10 cellular contexts compared by ENCODE assay signal in genomic region chr11:103537904-103538502, GRCh38.
DNase-seq lines count a peak whose midpoint lies in the region; ATAC-seq and TF ChIP-seq lines count a peak whose summit lies in the region.
"Had no signal": no experiment of that assay in that cellular context is flagged by ENCODE, and none has a peak within 500 bp of the region (broad histone marks: within the 10 kb centered on the region; RNA-seq: fewer than 3 reads in every experiment).

No MANE protein-coding gene starts in this region.

- H3K27me3 ChIP-seq in dorsolateral prefrontal cortex: peaks cover 0 to 7% (median 0%) of the 10 kb centered on the region in 45 donors
- H3K27me3 ChIP-seq in psoas muscle (ENCODE audit: insufficient read depth in 3 of 3, low read length in 2 of 3): no peaks in the 10 kb centered on the region
- H3K27me3 ChIP-seq in MG63: no peaks in the 10 kb centered on the region

- H3K36me3 ChIP-seq in psoas muscle (ENCODE audit: insufficient read depth in 1 of 2, low read depth in 1 of 2): no peaks in the 10 kb centered on the region
- H3K36me3 ChIP-seq in MG63: no peaks in the 10 kb centered on the region

- no peak overlapping the region for H3K4me3 ChIP-seq in dorsolateral prefrontal cortex
- H3K4me3 ChIP-seq in psoas muscle: no peak overlapping the region
- H3K4me3 ChIP-seq in MG63: no peak overlapping the region

- ATAC-seq in psoas muscle (no peak), GM19395 (IDR thresholded peaks at IDR 0.05; ENCODE audit: unreplicated experiment) (no peak), GM21447 (IDR thresholded peaks at IDR 0.05; ENCODE audit: unreplicated experiment) (no peak)
- ATAC-seq: stimulated activated memory B cell treated with anti-CD40 and anti-IgM and Interleukin-4, amounts not matched to agents 10 μg/mL and 1 μg/mL and 100 μg/mL, for 72 hours had no signal

- H3K9me3 ChIP-seq in psoas muscle (no peaks in the 10 kb centered on the region), MG63 (no peaks in the 10 kb centered on the region)

- no peaks in the 10 kb centered on the region for H3K4me1 ChIP-seq in psoas muscle

- intact Hi-C loops in dorsolateral prefrontal cortex (cut with DNase I): no loop called here
- intact Hi-C loops in psoas muscle (cut with DNase I): no loop called here

- TF ChIP-seq CTCF in dorsolateral prefrontal cortex (IDR thresholded peaks at IDR 0.05 in 54 of 56, conservative IDR thresholded peaks at IDR 0.05 in 2 of 56; ENCODE audit: low read depth in 1 of 56, partially characterized antibody in 56 of 56) (peak in 51 of 56 donors; percentile 15 to 61 (median 38)), psoas muscle (IDR thresholded peaks at IDR 0.05) (peak; percentile 22)

- H3K27ac ChIP-seq in dorsolateral prefrontal cortex: no peak overlapping the region
- H3K27ac ChIP-seq in psoas muscle: no peak overlapping the region

- DNase-seq in NOMO-1 (lab: John Stamatoyannopoulos, UW; ENCODE audit: unreplicated experiment in 2 of 2) (peak; percentile 27 to 34), NOMO-1 treated with dmso at 0.1 percent for 144 hours (lab: John Stamatoyannopoulos, UW; ENCODE audit: unreplicated experiment) (no peak), NCI-H748 treated with DMSO at 0.1 percent for 48 hours (lab: John Stamatoyannopoulos, UW) (peak; percentile 13), dorsolateral prefrontal cortex (no peak), psoas muscle (no peak), MG63 (no peak)
- DNase-seq: activated CD4-positive, alpha-beta memory T cell treated with anti-CD3 and anti-CD28 coated beads, Interleukin-2, amount 10 ng/mL, durations not matched to agents 7 days and 5 days had no signal

Comparison
In these comparisons a context has a peak if more than half of its experiments do, and no peak if none do; other contexts are left out.
1. DNase-seq: peak in NOMO-1 (2 of 2) and NCI-H748 treated with DMSO at 0.1 percent for 48 hours (single experiment); none in NOMO-1 treated with dmso at 0.1 percent for 144 hours (single experiment), dorsolateral prefrontal cortex (0 of 10), psoas muscle (0 of 2) and MG63 (single experiment).